Comparison of ENCODE assay signal across 20 cellular contexts in genomic region chr10:133236411-133237240, GRCh38. TPM values are rescaled to one million over a fixed set of nuclear protein-coding genes. Genes with fewer than 3 reads are reported as not detected.
DNase-seq lines count a peak whose midpoint lies in the region; ATAC-seq and TF ChIP-seq lines count a peak whose summit lies in the region.
"Had no signal": no experiment of that assay in that cellular context is flagged by ENCODE, and none has a peak within 500 bp of the region (broad histone marks: within the 10 kb centered on the region; RNA-seq: fewer than 3 reads in every experiment).

No MANE protein-coding gene starts in this region.

- H3K9ac ChIP-seq in neuronal stem cell (ENCODE audit: low read depth, low read length, poor library complexity) (peak overlapping the region; percentile 78), Karpas-422 (ENCODE audit: low read length) (no peak overlapping the region)

- CTCF ChIA-PET in Panc1 (lab: Charles Lee), result no interaction called here

- H3K4me1 ChIP-seq in Panc1 (ENCODE audit: control insufficient read depth, insufficient read depth, low read length) (no peaks in the 10 kb centered on the region), left ventricle myocardium inferior (peaks cover 20% of the 10 kb centered on the region), neuronal stem cell (ENCODE audit: control insufficient read depth in 2 of 2, insufficient read depth in 1 of 2, low read depth in 1 of 2, low read length in 2 of 2) (peaks cover 3 to 17% of the 10 kb centered on the region in 2 donors), Karpas-422 (ENCODE audit: low read length) (no peaks in the 10 kb centered on the region)

- H3K18ac ChIP-seq in neuronal stem cell (ENCODE audit: low read length), result peak overlapping the region; percentile 96

- H4K8ac ChIP-seq in neuronal stem cell (ENCODE audit: low read depth, low read length), result no peak overlapping the region

- no peaks in the 10 kb centered on the region for H3K79me2 ChIP-seq in Karpas-422 (ENCODE audit: low read length)

- H3K36me3 ChIP-seq in Panc1 (ENCODE audit: control insufficient read depth, insufficient read depth, low read length) (no peaks in the 10 kb centered on the region), left ventricle myocardium inferior (no peaks in the 10 kb centered on the region), neuronal stem cell (replicated peaks in 1 of 2; ENCODE audit: control insufficient read depth in 2 of 2, insufficient read depth in 2 of 2, low read length in 2 of 2) (no peaks in the 10 kb centered on the region), Karpas-422 (ENCODE audit: insufficient read depth, low read length) (no peaks in the 10 kb centered on the region)
- H3K36me3 ChIP-seq: pancreas had no signal

- peak overlapping the region; percentile 72 for H2BK120ac ChIP-seq in neuronal stem cell (ENCODE audit: low read depth, low read length)

- peak; percentile 69 for ATAC-seq in Panc1
- ATAC-seq: left colon; stimulated activated naive CD8-positive, alpha-beta T cell treated with anti-CD3 and anti-CD28 coated beads, Interleukin-15, Interleukin-2, amounts not matched to agents 100 U/mL and 50 U/mL, for 24 hours had no signal

- H3K9me3 ChIP-seq in Panc1 (ENCODE audit: control insufficient read depth, insufficient read depth, low read depth, low read length) (no peaks in the 10 kb centered on the region), left ventricle myocardium inferior (replicated peaks) (no peaks in the 10 kb centered on the region), neuronal stem cell (replicated peaks in 1 of 2; ENCODE audit: control insufficient read depth in 2 of 2, insufficient read depth in 1 of 2, low read depth in 1 of 2, low read length in 2 of 2) (peaks cover 0 to 6% of the 10 kb centered on the region in 2 donors), Karpas-422 (ENCODE audit: low read length) (no peaks in the 10 kb centered on the region)
- H3K9me3 ChIP-seq: pancreas had no signal

- peak overlapping the region; percentile 83 for H3K4me2 ChIP-seq in neuronal stem cell (ENCODE audit: insufficient read depth, low read length, poor library complexity, severe bottlenecking)
- H3K4me2 ChIP-seq in Karpas-422 (ENCODE audit: low read depth, low read length, poor library complexity, severe bottlenecking), result no peak overlapping the region

- H3K27me3 ChIP-seq in Panc1 (ENCODE audit: control insufficient read depth, insufficient read depth, low read length) (peaks cover 4% of the 10 kb centered on the region; the same call in 1 of the 2 replicates), left ventricle myocardium inferior (ENCODE audit: low read depth) (peaks cover 99% of the 10 kb centered on the region), neuronal stem cell (ENCODE audit: control insufficient read depth in 3 of 3, insufficient read depth in 3 of 3, low read depth in 1 of 3, low read length in 3 of 3) (peaks cover 20 to 93% (median 75%) of the 10 kb centered on the region in 3 experiments), Karpas-422 (ENCODE audit: low read length) (no peaks in the 10 kb centered on the region)

- peak overlapping the region; percentile 88 for H2AK5ac ChIP-seq in neuronal stem cell (ENCODE audit: low read depth, low read length)

- H3K27ac ChIP-seq in Panc1 (ENCODE audit: low read length) (no peak overlapping the region), left ventricle myocardium inferior (replicated peaks) (no peak overlapping the region), neuronal stem cell (replicated peaks; ENCODE audit: low read length) (no peak overlapping the region), Karpas-422 (ENCODE audit: low read length) (no peak overlapping the region)
- H3K27ac ChIP-seq: C4-2B, pancreas had no signal

- WGBS in neuronal stem cell (ENCODE audit: extremely low coverage in 2 of 2, insufficient read length in 2 of 2, insufficient replicate concordance in 1 of 2), 2 donors, result no CpG with 5 or more reads among the region's 102 CpGs

- POLR2A ChIA-PET in Panc1 (lab: Charles Lee), result no interaction called here

- BruUV-seq in Panc1 (replicated peaks; lab: Mats Ljungman, UMichigan), result no TSS peak

- H4K20me1 ChIP-seq in Karpas-422 (ENCODE audit: insufficient read depth, low read depth, low read length), result no peaks in the 10 kb centered on the region

- no peak for TF ChIP-seq CTCF in Panc1 (IDR thresholded peaks at IDR 0.05)
- TF ChIP-seq CTCF in left ventricle myocardium inferior (IDR thresholded peaks at IDR 0.05; ENCODE audit: borderline replicate concordance), result no peak

- no peak overlapping the region for H4K91ac ChIP-seq in neuronal stem cell (ENCODE audit: low read depth, low read length, poor library complexity)

- intact Hi-C loops in Panc1 (cut with micrococcal nuclease; ENCODE audit: unreplicated experiment), result no loop called here
- intact Hi-C loops in left ventricle myocardium inferior (cut with micrococcal nuclease), result no loop called here

- DNase-seq in CD1c-positive myeloid dendritic cell (ENCODE audit: extremely low spot score) (peak; percentile 35), Panc1 (ENCODE audit: low read depth, low spot score) (no peak), left ventricle myocardium inferior (no peak), neuronal stem cell (ENCODE audit: low spot score) (no peak), NCI-H748 treated with DMSO at 0.1 percent for 48 hours (lab: John Stamatoyannopoulos, UW) (no peak), Karpas-422 (no peak)
- no peak for DNase-seq in NK-92 treated with Interleukin-12 subunit alpha and Interleukin-12 subunit beta, amount 100 ng/mL, for 24 hours (lab: John Stamatoyannopoulos, UW)
- no peak for DNase-seq in effector CD8-positive, alpha-beta T cell (lab: John Stamatoyannopoulos, UW)
- DNase-seq: activated CD4-positive, alpha-beta T cell treated with anti-CD3 and anti-CD28 coated beads for 4 hours; activated naive CD4-positive, alpha-beta T cell treated with anti-CD3 and anti-CD28 coated beads, Interleukin-2, amount 50 U/mL, for 16 hours; GF-D8; HCEC 1CT; KG1; left colon; NCI-H1694; pancreas; stimulated activated CD4-positive, alpha-beta T cell treated with anti-CD3 and anti-CD28 coated beads, Interleukin-4, amount 100 ng/mL, for 4 hours; stimulated activated naive CD8-positive, alpha-beta T cell treated with anti-CD3 and anti-CD28 coated beads, Interleukin-15, Interleukin-2, amounts not matched to agents 100 U/mL and 50 U/mL, for 24 hours had no signal

- peak overlapping the region; percentile 26 to 36 for H3K4me3 ChIP-seq in Panc1 (ENCODE audit: low read depth in 2 of 2, low read length in 2 of 2)
- peak overlapping the region; percentile 43 for H3K4me3 ChIP-seq in left ventricle myocardium inferior
- H3K4me3 ChIP-seq in neuronal stem cell (ENCODE audit: low read length in 2 of 2), result peak overlapping the region in 1 of 2 donors; percentile 70
- no peak overlapping the region for H3K4me3 ChIP-seq in Karpas-422 (ENCODE audit: low read length)

- no peaks in the 10 kb centered on the region for H3K9me2 ChIP-seq in Karpas-422 (replicated peaks; ENCODE audit: insufficient read depth, low read length)

- peak overlapping the region; percentile 84 for H3K4ac ChIP-seq in neuronal stem cell (ENCODE audit: low read length)

- peak overlapping the region; percentile 84 for H3K14ac ChIP-seq in neuronal stem cell (ENCODE audit: low read length)

- H2AFZ ChIP-seq in neuronal stem cell (ENCODE audit: low read length) (peak overlapping the region; percentile 56), Karpas-422 (ENCODE audit: low read length) (no peak overlapping the region)

- in situ Hi-C loops in Panc1 (cut with HindIII; ENCODE audit: low pct_unique_long_range_greater_than_20kb, low sequenced_read_pairs), result no loop called here

- H3K23ac ChIP-seq in neuronal stem cell (ENCODE audit: low read depth, low read length, poor library complexity), result peak overlapping the region; percentile 96

- H2BK12ac ChIP-seq in neuronal stem cell (ENCODE audit: low read length), result peak overlapping the region; percentile 46

- peak overlapping the region; percentile 75 for H2BK5ac ChIP-seq in neuronal stem cell (ENCODE audit: low read length)

- peak overlapping the region; percentile 98 for H2BK15ac ChIP-seq in neuronal stem cell (ENCODE audit: low read length)

- no peaks in the 10 kb centered on the region for H3K79me1 ChIP-seq in neuronal stem cell (ENCODE audit: low read depth, low read length)

RNA-seq across cellular contexts. Expression of gene VENTX, which starts 1.0 kb away (rescaled TPM):
- total RNA-seq in Panc1 (2021; ENCODE audit: unreplicated experiment) (not detected), left ventricle myocardium inferior (0.33 TPM)
- not detected for polyA plus RNA-seq in Panc1 (2012; ENCODE audit: insufficient read length)
- 0.42 TPM for polyA plus RNA-seq in neuronal stem cell (2013, experiment 1 of 2)
- 0.35 TPM for polyA plus RNA-seq in neuronal stem cell (2013, experiment 2 of 2)
- total RNA-seq in Karpas-422 (2014; rRNA removed; shearing (Covaris generic); ENCODE audit: low replicate concordance), result not detected in 2 replicates

RNA-seq across cellular contexts. Expression of gene UTF1, which starts 6.6 kb away (rescaled TPM):
- total RNA-seq in Panc1 (2021; ENCODE audit: unreplicated experiment) (not detected), left ventricle myocardium inferior (not detected)
- not detected for polyA plus RNA-seq in Panc1 (2012; ENCODE audit: insufficient read length)
- 0.35 TPM for polyA plus RNA-seq in neuronal stem cell (2013, experiment 1 of 2)
- polyA plus RNA-seq in neuronal stem cell (2013, experiment 2 of 2), result 0.33 TPM
- total RNA-seq in Karpas-422 (2014; rRNA removed; shearing (Covaris generic); ENCODE audit: low replicate concordance), result not detected in 2 replicates
- total RNA-seq: cerebellum, left colon, pancreas had no signal
- polyA plus RNA-seq: pancreas had no signal

RNA-seq across cellular contexts. Expression of gene ADAM8, which starts 40.0 kb away (rescaled TPM):
- 3.7 TPM for total RNA-seq in Panc1 (2021; ENCODE audit: unreplicated experiment)
- polyA plus RNA-seq in Panc1 (2012; ENCODE audit: insufficient read length), result 3.1 TPM
- 1.4 TPM for total RNA-seq in left ventricle myocardium inferior
- 1.1 TPM for polyA plus RNA-seq in neuronal stem cell (2013, experiment 1 of 2)
- polyA plus RNA-seq in neuronal stem cell (2013, experiment 2 of 2), result 1.3 TPM
- total RNA-seq in Karpas-422 (2014; rRNA removed; shearing (Covaris generic); ENCODE audit: low replicate concordance), result 0.71 and 3.8 TPM in 2 replicates
